16 cellular contexts compared by ENCODE assay signal in genomic region chr17:35716897-35717839, GRCh38. TPM values are rescaled to one million over a fixed set of nuclear protein-coding genes. Genes with fewer than 3 reads are reported as not detected.
A peak's percentile ranks its signal among the peaks of the same experiment; 100 is the strongest.
DNase-seq lines count a peak whose midpoint lies in the region; ATAC-seq and TF ChIP-seq lines count a peak whose summit lies in the region.
"Had no signal": no experiment of that assay in that cellular context is flagged by ENCODE, and none has a peak within 500 bp of the region (broad histone marks: within the 10 kb centered on the region; RNA-seq: fewer than 3 reads in every experiment).

No MANE protein-coding gene starts in this region.

- no peaks in the 10 kb centered on the region for H3K27me3 Mint-ChIP-seq in osteocyte (ENCODE audit: unreplicated experiment)
- H3K27me3 Mint-ChIP-seq: activated T-helper 17 cell treated with anti-CD3 and anti-CD28 coated beads, Interleukin-2, amount 50 U/mL, for 72 hours; CD4-positive, alpha-beta memory T cell; stimulated activated memory B cell treated with anti-CD40 and anti-IgM and Interleukin-4, amounts not matched to agents 10 μg/mL and 1 μg/mL and 100 μg/mL, for 72 hours had no signal

- H3K4me3 ChIP-seq in astrocyte of the spinal cord (ENCODE audit: low read depth, low read length) (no peak overlapping the region), gastroesophageal sphincter (no peak overlapping the region), vagina (no peak overlapping the region)

- peaks cover 0 to 64% of the 10 kb centered on the region in 2 donors for H3K36me3 ChIP-seq in gastroesophageal sphincter
- H3K36me3 ChIP-seq in vagina = peaks cover 0 to 10% of the 10 kb centered on the region in 2 donors

- no peak overlapping the region for H3K4me3 Mint-ChIP-seq in osteocyte (ENCODE audit: unreplicated experiment)
- H3K4me3 Mint-ChIP-seq: activated T-helper 17 cell treated with anti-CD3 and anti-CD28 coated beads, Interleukin-2, amount 50 U/mL, for 72 hours; CD4-positive, alpha-beta memory T cell; stimulated activated memory B cell treated with anti-CD40 and anti-IgM and Interleukin-4, amounts not matched to agents 10 μg/mL and 1 μg/mL and 100 μg/mL, for 72 hours had no signal

- peaks cover 12% of the 10 kb centered on the region for H3K36me3 Mint-ChIP-seq in osteocyte (ENCODE audit: unreplicated experiment)

- intact Hi-C loops in vagina (cut with DNase I) = no loop called here

- TF ChIP-seq CTCF in astrocyte of the spinal cord (IDR thresholded peaks at IDR 0.05; ENCODE audit: low read depth, low read length) (no peak), gastroesophageal sphincter (IDR thresholded peaks at IDR 0.05) (no peak), osteocyte (IDR thresholded peaks at IDR 0.05) (no peak), vagina (IDR thresholded peaks at IDR 0.05) (no peak)

- H3K9me3 Mint-ChIP-seq in osteocyte (ENCODE audit: unreplicated experiment) = no peaks in the 10 kb centered on the region
- H3K9me3 Mint-ChIP-seq: activated T-helper 17 cell treated with anti-CD3 and anti-CD28 coated beads, Interleukin-2, amount 50 U/mL, for 72 hours; CD4-positive, alpha-beta memory T cell; stimulated activated memory B cell treated with anti-CD40 and anti-IgM and Interleukin-4, amounts not matched to agents 10 μg/mL and 1 μg/mL and 100 μg/mL, for 72 hours had no signal

- peak overlapping the region; percentile 77 to 93 (median 82) for H3K27ac ChIP-seq in gastroesophageal sphincter
- peak overlapping the region; percentile 34 for H3K27ac ChIP-seq in vagina

- 29 to 33% methylated on average over 4 to 5 of the region's 5 CpGs for WGBS in gastroesophageal sphincter (ENCODE audit: low coverage in 1 of 2), 2 donors

- H3K27ac Mint-ChIP-seq in osteocyte (ENCODE audit: unreplicated experiment) = peak overlapping the region; percentile 52
- H3K27ac Mint-ChIP-seq: activated T-helper 17 cell treated with anti-CD3 and anti-CD28 coated beads, Interleukin-2, amount 50 U/mL, for 72 hours; stimulated activated memory B cell treated with anti-CD40 and anti-IgM and Interleukin-4, amounts not matched to agents 10 μg/mL and 1 μg/mL and 100 μg/mL, for 72 hours had no signal

- no peaks in the 10 kb centered on the region for H3K9me3 ChIP-seq in gastroesophageal sphincter
- H3K9me3 ChIP-seq in vagina = no peaks in the 10 kb centered on the region

- TF ChIP-seq EP300 in gastroesophageal sphincter (IDR thresholded peaks at IDR 0.05) = peak; percentile 68

- DNase-seq in astrocyte of the spinal cord (ENCODE audit: low read depth, low spot score) = peak; percentile 78
- DNase-seq in osteocyte (ENCODE audit: extremely low spot score, unreplicated experiment) = no peak
- DNase-seq in vagina (ENCODE audit: extremely low spot score in 2 of 2) = no peak
- no peak for DNase-seq in erythroblast (lab: John Stamatoyannopoulos, UW)
- DNase-seq in G401 (ENCODE audit: low spot score) = no peak
- DNase-seq in activated naive CD4-positive, alpha-beta T cell (lab: John Stamatoyannopoulos, UW) = no peak
- DNase-seq: CD4-positive, alpha-beta memory T cell; central memory CD4-positive, alpha-beta T cell; NCI-H1694 treated with DMSO at 0.1 percent for 48 hours; stimulated activated CD4-positive, alpha-beta T cell treated with anti-CD3 and anti-CD28 coated beads, Interleukin-2, amount 100 ng/mL, for 48 hours had no signal

- H3K4me1 ChIP-seq in gastroesophageal sphincter (peaks cover 6 to 67% (median 46%) of the 10 kb centered on the region in 3 donors), vagina (peaks cover 29% of the 10 kb centered on the region)

- in situ Hi-C loops in astrocyte of the spinal cord (cut with HindIII; ENCODE audit: low sequenced_read_pairs) (no loop called here), G401 (cut with HindIII; ENCODE audit: low sequenced_read_pairs) (no loop called here)

- peak; percentile 88 for ATAC-seq in gastroesophageal sphincter
- ATAC-seq: stimulated activated memory B cell treated with anti-CD40 and anti-IgM and Interleukin-4, amounts not matched to agents 10 μg/mL and 1 μg/mL and 100 μg/mL, for 72 hours had no signal

- peaks cover 28% of the 10 kb centered on the region for H3K4me1 Mint-ChIP-seq in osteocyte (ENCODE audit: unreplicated experiment)
- H3K4me1 Mint-ChIP-seq: activated T-helper 17 cell treated with anti-CD3 and anti-CD28 coated beads, Interleukin-2, amount 50 U/mL, for 72 hours; stimulated activated memory B cell treated with anti-CD40 and anti-IgM and Interleukin-4, amounts not matched to agents 10 μg/mL and 1 μg/mL and 100 μg/mL, for 72 hours had no signal

- no peak for TF ChIP-seq POLR2A in gastroesophageal sphincter (IDR thresholded peaks at IDR 0.05)
- TF ChIP-seq POLR2A in vagina (IDR thresholded peaks at IDR 0.05) = no peak
- TF ChIP-seq POLR2A in erythroblast (IDR thresholded peaks at IDR 0.05; ENCODE audit: low read length) = no peak

- H3K27me3 ChIP-seq in gastroesophageal sphincter (no peaks in the 10 kb centered on the region), vagina (no peaks in the 10 kb centered on the region)

RNA-seq across cellular contexts. Expression of gene RASL10B, which starts 14.3 kb away (rescaled TPM):
- total RNA-seq in gastroesophageal sphincter (10 to 100 TPM in 3 of 4 donors, 1 to 10 TPM in 1; 4.2 to 25.9 (median 15.4) TPM), osteocyte (15.6 and 16.2 TPM in 2 replicates), vagina (9.1 TPM)
- 18.4 and 19.5 TPM in 2 replicates for total RNA-seq in G401 (2014; rRNA removed; shearing (Covaris generic))

RNA-seq across cellular contexts. Expression of gene GAS2L2, which starts 35.9 kb away (rescaled TPM):
- 1 to 10 TPM in 1 of 4 donors, not detected in 3; 1.5 TPM for total RNA-seq in gastroesophageal sphincter
- total RNA-seq in osteocyte = not detected in 2 replicates
- total RNA-seq in vagina = not detected
- not detected in 2 replicates for total RNA-seq in G401 (2014; rRNA removed; shearing (Covaris generic))
- total RNA-seq: activated T-helper 17 cell treated with anti-CD3 and anti-CD28 coated beads, Interleukin-2, amount 50 U/mL, for 72 hours; posterior vena cava; RPMI7951 had no signal

RNA-seq across cellular contexts. Expression of gene C17orf50, which starts 43.5 kb away (rescaled TPM):
- total RNA-seq in gastroesophageal sphincter = not detected
- not detected in 2 replicates for total RNA-seq in osteocyte
- not detected for total RNA-seq in vagina
- total RNA-seq in G401 (2014; rRNA removed; shearing (Covaris generic)) = not detected in 2 replicates
- total RNA-seq: activated T-helper 17 cell treated with anti-CD3 and anti-CD28 coated beads, Interleukin-2, amount 50 U/mL, for 72 hours; CD4-positive, alpha-beta memory T cell; H4; posterior vena cava; RPMI7951 had no signal
